14 cellular contexts compared by ENCODE assay signal in the genomic region with DNA sequence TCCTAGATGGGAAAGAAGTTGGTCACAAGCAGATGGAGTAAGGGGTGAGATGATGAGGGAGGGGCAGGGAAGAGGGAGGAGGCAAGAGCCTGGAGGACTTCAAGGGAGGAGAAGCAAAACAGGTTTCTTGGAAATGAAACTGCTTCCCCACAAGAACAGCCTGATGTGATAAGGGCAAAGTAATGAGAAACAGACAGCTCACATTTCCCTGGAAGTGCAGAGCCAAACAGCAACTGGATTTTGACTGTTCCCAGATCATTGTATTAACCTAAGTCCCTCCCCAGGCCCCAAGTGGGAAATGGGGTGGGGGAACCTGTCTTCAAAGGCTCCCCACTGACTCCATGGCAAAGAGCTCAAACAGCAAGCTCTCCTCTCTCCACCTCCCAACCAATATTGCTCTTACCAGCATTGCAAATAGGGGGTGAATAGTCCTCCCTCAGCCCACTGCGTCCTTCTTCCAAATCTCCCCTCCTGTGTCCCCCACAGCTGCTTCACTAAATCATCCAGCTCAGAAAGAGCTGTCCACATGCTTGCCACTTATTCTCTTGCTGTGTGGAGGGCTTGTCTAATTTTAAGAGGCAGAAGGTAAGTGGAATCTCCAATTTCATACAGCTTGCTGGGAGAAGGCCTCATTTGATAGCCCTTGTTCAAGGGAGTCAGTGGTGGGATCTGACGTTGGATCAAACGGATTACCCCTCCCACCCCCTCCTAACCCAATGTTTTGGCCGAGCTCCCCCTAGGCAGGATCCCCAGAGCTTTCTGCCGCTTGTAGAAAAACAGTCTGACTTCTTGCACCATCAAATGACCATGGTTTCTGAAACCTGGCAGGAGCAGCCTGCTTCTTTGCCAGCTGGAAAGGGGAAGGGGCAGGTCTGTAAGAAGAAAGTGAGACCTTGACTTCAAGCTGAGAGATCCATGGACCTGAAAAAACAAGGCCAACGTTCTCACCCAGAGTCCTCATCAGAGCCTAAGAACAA. TPM values are rescaled to one million over a fixed set of nuclear protein-coding genes. Genes with fewer than 3 reads are reported as not detected.
DNase-seq lines count a peak whose midpoint lies in the region; ATAC-seq and TF ChIP-seq lines count a peak whose summit lies in the region.
"Had no signal": no experiment of that assay in that cellular context is flagged by ENCODE, and none has a peak within 500 bp of the region (broad histone marks: within the 10 kb centered on the region; RNA-seq: fewer than 3 reads in every experiment).

No MANE protein-coding gene starts in this region.

- H3K9me3 ChIP-seq in adipocyte (ENCODE audit: control insufficient read depth, low read length) (no peaks in the 10 kb centered on the region), right atrium auricular region (no peaks in the 10 kb centered on the region), lower lobe of right lung (no peaks in the 10 kb centered on the region)

- ATAC-seq in lower lobe of right lung = no peak

- DNase-seq in H7 = peak; percentile 19
- DNase-seq in adipocyte (ENCODE audit: low read depth) = peak; percentile 53
- DNase-seq in right atrium auricular region (ENCODE audit: low spot score) = peak; percentile 73
- DNase-seq in SW 1271 (lab: John Stamatoyannopoulos, UW) = no peak
- DNase-seq in NCI-H2227 treated with DMSO at 0.1 percent for 48 hours (lab: John Stamatoyannopoulos, UW) = no peak
- DNase-seq in lower lobe of right lung = no peak
- DNase-seq in effector CD4-positive, alpha-beta T cell = no peak
- DNase-seq: activated naive CD8-positive, alpha-beta T cell treated with anti-CD3 and anti-CD28 coated beads for 36 hours; dermis blood vessel endothelial cell; foreskin melanocyte; H9; kidney; NCI-H1417 treated with DMSO at 0.1 percent for 48 hours had no signal

- no peaks in the 10 kb centered on the region for H3K36me3 ChIP-seq in H7 (replicated peaks; ENCODE audit: control insufficient read depth, insufficient read depth, low read length)
- no peaks in the 10 kb centered on the region for H3K36me3 ChIP-seq in adipocyte (ENCODE audit: control insufficient read depth, insufficient read depth, low read length, severe bottlenecking)
- no peaks in the 10 kb centered on the region for H3K36me3 ChIP-seq in right atrium auricular region
- no peaks in the 10 kb centered on the region for H3K36me3 ChIP-seq in rectal smooth muscle tissue (ENCODE audit: control insufficient read depth, insufficient read depth, low read length)
- no peaks in the 10 kb centered on the region for H3K36me3 ChIP-seq in lower lobe of right lung

- H3K4me1 ChIP-seq in adipocyte (ENCODE audit: control insufficient read depth, insufficient read depth, low read length) = peaks cover 45% of the 10 kb centered on the region
- H3K4me1 ChIP-seq in right atrium auricular region = no peaks in the 10 kb centered on the region
- no peaks in the 10 kb centered on the region for H3K4me1 ChIP-seq in rectal smooth muscle tissue (ENCODE audit: control insufficient read depth, insufficient read depth, low read length)
- H3K4me1 ChIP-seq in lower lobe of right lung = no peaks in the 10 kb centered on the region

- intact Hi-C loops in lower lobe of right lung (cut with DNase I) = no loop called here

- peak overlapping the region; percentile 68 for H3K9ac ChIP-seq in adipocyte (ENCODE audit: low read length)
- no peak overlapping the region for H3K9ac ChIP-seq in rectal smooth muscle tissue (ENCODE audit: low read length)

- H3K27me3 ChIP-seq in H7 (ENCODE audit: control insufficient read depth, insufficient read depth, low read length) = no peaks in the 10 kb centered on the region; the same call in 1 of the 2 replicates
- no peaks in the 10 kb centered on the region for H3K27me3 ChIP-seq in adipocyte (replicated peaks; ENCODE audit: control insufficient read depth, insufficient read depth, low read length)
- H3K27me3 ChIP-seq in right atrium auricular region = no peaks in the 10 kb centered on the region
- H3K27me3 ChIP-seq in rectal smooth muscle tissue (ENCODE audit: control insufficient read depth, insufficient read depth, low read length) = no peaks in the 10 kb centered on the region
- H3K27me3 ChIP-seq in lower lobe of right lung (ENCODE audit: low read depth) = no peaks in the 10 kb centered on the region

- TF ChIP-seq CTCF in right atrium auricular region (IDR thresholded peaks at IDR 0.05) = no peak
- no peak for TF ChIP-seq CTCF in lower lobe of right lung (IDR thresholded peaks at IDR 0.05)

- H3K4me3 ChIP-seq in H7 (ENCODE audit: insufficient read depth, low read depth, low read length) (no peak overlapping the region), adipocyte (ENCODE audit: low read length) (peak overlapping the region; percentile 26), right atrium auricular region (no peak overlapping the region), rectal smooth muscle tissue (ENCODE audit: low read length) (no peak overlapping the region), lower lobe of right lung (no peak overlapping the region)

- H3K27ac ChIP-seq in right atrium auricular region = peak overlapping the region in 1 of 2 donors; percentile 58
- H3K27ac ChIP-seq in rectal smooth muscle tissue (ENCODE audit: low read depth, low read length) = peak overlapping the region; percentile 37
- H3K27ac ChIP-seq in lower lobe of right lung = no peak overlapping the region

RNA-seq across cellular contexts. Expression of gene SMIM36, which starts 56.3 kb away (rescaled TPM):
- total RNA-seq in H7 (2014; rRNA removed; shearing (Covaris generic)) = not detected in 2 replicates
- total RNA-seq in right atrium auricular region (not detected), lower lobe of right lung (not detected)
- total RNA-seq: activated naive CD8-positive, alpha-beta T cell treated with anti-CD3 and anti-CD28 coated beads for 36 hours; dermis blood vessel endothelial cell; H9; kidney had no signal

Comparison
In these comparisons a context has a peak if more than half of its experiments do, and no peak if none do; other contexts are left out.
1. DNase-seq: peak in H7 (single experiment), adipocyte (single experiment) and right atrium auricular region (single experiment); none in SW 1271 (0 of 2), NCI-H2227 treated with DMSO at 0.1 percent for 48 hours (single experiment), lower lobe of right lung (single experiment) and effector CD4-positive, alpha-beta T cell (single experiment).